31 cellular contexts compared by ENCODE assay signal in genomic region chr6:88144637-88145297, GRCh38. TPM values are rescaled to one million over a fixed set of nuclear protein-coding genes. Genes with fewer than 3 reads are reported as not detected.
"Had no signal": no experiment of that assay in that cellular context is flagged by ENCODE, and none has a peak within 500 bp of the region (broad histone marks: within the 10 kb centered on the region; RNA-seq: fewer than 3 reads in every experiment).

No MANE protein-coding gene starts in this region.

- H3K4me3 Mint-ChIP-seq: dendritic cell treated with granulocyte-macrophage colony-stimulating factor and Interleukin-4, amounts not matched to agents 40 ng/mL and 50 ng/mL, for 4 days; endodermal cell; mesothelial cell of epicardium; naive thymus-derived CD8-positive, alpha-beta T cell; nephron progenitor cell; stimulated activated effector memory CD8-positive, alpha-beta T cell treated with anti-CD3 and anti-CD28 coated beads, Interleukin-12 subunit alpha, Interleukin-12 subunit beta, amount 100 ng/mL, for 72 hours; stimulated activated naive CD8-positive, alpha-beta T cell treated with anti-CD3 and anti-CD28 coated beads, Interleukin-15, Interleukin-2, amounts not matched to agents 100 ng/mL and 50 ng/mL, for 24 hours had no signal

- H3K4me1 ChIP-seq: colonic mucosa, foreskin keratinocyte, gastroesophageal sphincter, heart left ventricle, prostate gland, right atrium auricular region, tibial nerve, upper lobe of right lung, vagina had no signal

- H3K4me3 ChIP-seq: colonic mucosa, gastroesophageal sphincter, heart left ventricle, hepatocyte, lung, prostate gland, right atrium auricular region, sigmoid colon, thoracic aorta, tibial nerve, upper lobe of right lung, vagina had no signal

- ATAC-seq: esophagus mucosa; foreskin keratinocyte; gastroesophageal sphincter; heart left ventricle; left lobe of liver; naive thymus-derived CD8-positive, alpha-beta T cell; upper lobe of right lung had no signal

- H3K36me3 ChIP-seq: colonic mucosa, gastroesophageal sphincter, heart left ventricle, prostate gland, right atrium auricular region, thoracic aorta, upper lobe of right lung, vagina had no signal

- H3K27ac Mint-ChIP-seq: dendritic cell treated with granulocyte-macrophage colony-stimulating factor and Interleukin-4, amounts not matched to agents 40 ng/mL and 50 ng/mL, for 4 days; endodermal cell; mesothelial cell of epicardium; naive thymus-derived CD8-positive, alpha-beta T cell; nephron progenitor cell; stimulated activated effector memory CD8-positive, alpha-beta T cell treated with anti-CD3 and anti-CD28 coated beads, Interleukin-12 subunit alpha, Interleukin-12 subunit beta, amount 100 ng/mL, for 72 hours; stimulated activated naive CD8-positive, alpha-beta T cell treated with anti-CD3 and anti-CD28 coated beads, Interleukin-15, Interleukin-2, amounts not matched to agents 100 ng/mL and 50 ng/mL, for 24 hours had no signal

- H3K27me3 ChIP-seq: colonic mucosa, foreskin keratinocyte, gastroesophageal sphincter, heart left ventricle, hepatocyte, right atrium auricular region, sigmoid colon, tibial nerve, upper lobe of right lung, vagina had no signal

- H3K9me3 ChIP-seq: colonic mucosa, gastroesophageal sphincter, heart left ventricle, prostate gland, right atrium auricular region, sigmoid colon, thoracic aorta, tibial nerve, upper lobe of right lung, vagina had no signal

- H3K27ac ChIP-seq: colonic mucosa, epithelial cell of prostate, foreskin keratinocyte, gastroesophageal sphincter, heart left ventricle, hepatocyte, prostate gland, right atrium auricular region, sigmoid colon, thoracic aorta, tibial nerve, upper lobe of right lung, vagina had no signal

- H3K4me1 Mint-ChIP-seq: mesothelial cell of epicardium; nephron progenitor cell; stimulated activated effector memory CD8-positive, alpha-beta T cell treated with anti-CD3 and anti-CD28 coated beads, Interleukin-12 subunit alpha, Interleukin-12 subunit beta, amount 100 ng/mL, for 72 hours had no signal

- H3K9me3 Mint-ChIP-seq: dendritic cell treated with granulocyte-macrophage colony-stimulating factor and Interleukin-4, amounts not matched to agents 40 ng/mL and 50 ng/mL, for 4 days; endodermal cell; mesothelial cell of epicardium; naive thymus-derived CD8-positive, alpha-beta T cell; nephron progenitor cell; stimulated activated effector memory CD8-positive, alpha-beta T cell treated with anti-CD3 and anti-CD28 coated beads, Interleukin-12 subunit alpha, Interleukin-12 subunit beta, amount 100 ng/mL, for 72 hours; stimulated activated naive CD8-positive, alpha-beta T cell treated with anti-CD3 and anti-CD28 coated beads, Interleukin-15, Interleukin-2, amounts not matched to agents 100 ng/mL and 50 ng/mL, for 24 hours had no signal

- DNase-seq: colonic mucosa; effector CD8-positive, alpha-beta T cell; endodermal cell; foreskin keratinocyte; heart left ventricle; kidney; mesenchymal stem cell; naive thymus-derived CD8-positive, alpha-beta T cell; nephron progenitor cell; nucleus accumbens; sigmoid colon; stimulated activated CD4-positive, alpha-beta T cell treated with anti-CD3 and anti-CD28 coated beads, Interleukin-2, amount 100 ng/mL, for 24 hours; stimulated activated CD4-positive, alpha-beta T cell treated with anti-CD3 and anti-CD28 coated beads, Interleukin-4, amount 100 ng/mL, for 24 hours; upper lobe of right lung had no signal

- H3K36me3 Mint-ChIP-seq: mesothelial cell of epicardium; naive thymus-derived CD8-positive, alpha-beta T cell; stimulated activated effector memory CD8-positive, alpha-beta T cell treated with anti-CD3 and anti-CD28 coated beads, Interleukin-12 subunit alpha, Interleukin-12 subunit beta, amount 100 ng/mL, for 72 hours had no signal

- FAIRE-seq: kidney had no signal

RNA-seq across cellular contexts. Expression of gene CNR1, which starts 21.4 kb away (rescaled TPM):
- total RNA-seq: fibroblast of lung, foreskin keratinocyte, osteocyte had no signal
- polyA plus RNA-seq: fibroblast of lung; foreskin keratinocyte; naive thymus-derived CD8-positive, alpha-beta T cell had no signal
